ENCODE assay signal across 1 cellular context in the genomic region with DNA sequence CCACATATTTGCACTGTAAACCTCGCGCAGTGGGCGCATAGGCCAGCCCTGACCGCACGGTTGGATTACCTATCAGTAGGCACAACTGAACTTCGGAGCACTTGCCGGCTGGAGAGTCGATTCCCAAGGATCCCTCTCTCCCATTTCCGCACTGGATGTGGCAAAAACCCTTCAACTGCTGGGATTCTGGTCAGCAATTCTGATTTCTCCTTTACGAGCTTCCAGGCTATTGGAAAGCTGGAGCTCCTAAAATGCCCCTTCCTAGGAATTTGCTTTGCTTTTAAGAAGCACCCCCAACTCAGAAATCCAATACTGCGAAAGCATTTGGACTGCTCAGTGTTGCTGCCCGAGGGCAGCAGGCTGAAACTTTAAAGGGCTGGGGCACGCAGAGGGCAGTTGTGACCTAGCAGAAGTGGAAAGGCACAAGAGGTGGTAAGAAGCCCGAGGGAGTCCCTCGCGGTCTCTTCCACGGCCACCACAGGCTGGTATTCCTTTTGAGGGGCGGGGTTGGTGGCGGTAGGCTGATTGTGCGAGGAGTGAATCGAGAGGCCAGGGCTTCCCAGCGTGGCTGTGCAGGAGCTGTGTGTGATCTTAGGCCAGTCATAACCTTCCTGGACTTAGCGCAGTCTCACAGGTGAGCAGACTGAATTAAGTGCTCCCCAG.
TF ChIP-seq lines count a peak whose summit lies in the region.

No MANE protein-coding gene starts in this region.

TF ChIP-seq in SK-N-SH, 30 proteins besides CTCF, POLR2A, EP300 and RAD21 (continued from another document):
- TF ChIP-seq, protein P1, sequence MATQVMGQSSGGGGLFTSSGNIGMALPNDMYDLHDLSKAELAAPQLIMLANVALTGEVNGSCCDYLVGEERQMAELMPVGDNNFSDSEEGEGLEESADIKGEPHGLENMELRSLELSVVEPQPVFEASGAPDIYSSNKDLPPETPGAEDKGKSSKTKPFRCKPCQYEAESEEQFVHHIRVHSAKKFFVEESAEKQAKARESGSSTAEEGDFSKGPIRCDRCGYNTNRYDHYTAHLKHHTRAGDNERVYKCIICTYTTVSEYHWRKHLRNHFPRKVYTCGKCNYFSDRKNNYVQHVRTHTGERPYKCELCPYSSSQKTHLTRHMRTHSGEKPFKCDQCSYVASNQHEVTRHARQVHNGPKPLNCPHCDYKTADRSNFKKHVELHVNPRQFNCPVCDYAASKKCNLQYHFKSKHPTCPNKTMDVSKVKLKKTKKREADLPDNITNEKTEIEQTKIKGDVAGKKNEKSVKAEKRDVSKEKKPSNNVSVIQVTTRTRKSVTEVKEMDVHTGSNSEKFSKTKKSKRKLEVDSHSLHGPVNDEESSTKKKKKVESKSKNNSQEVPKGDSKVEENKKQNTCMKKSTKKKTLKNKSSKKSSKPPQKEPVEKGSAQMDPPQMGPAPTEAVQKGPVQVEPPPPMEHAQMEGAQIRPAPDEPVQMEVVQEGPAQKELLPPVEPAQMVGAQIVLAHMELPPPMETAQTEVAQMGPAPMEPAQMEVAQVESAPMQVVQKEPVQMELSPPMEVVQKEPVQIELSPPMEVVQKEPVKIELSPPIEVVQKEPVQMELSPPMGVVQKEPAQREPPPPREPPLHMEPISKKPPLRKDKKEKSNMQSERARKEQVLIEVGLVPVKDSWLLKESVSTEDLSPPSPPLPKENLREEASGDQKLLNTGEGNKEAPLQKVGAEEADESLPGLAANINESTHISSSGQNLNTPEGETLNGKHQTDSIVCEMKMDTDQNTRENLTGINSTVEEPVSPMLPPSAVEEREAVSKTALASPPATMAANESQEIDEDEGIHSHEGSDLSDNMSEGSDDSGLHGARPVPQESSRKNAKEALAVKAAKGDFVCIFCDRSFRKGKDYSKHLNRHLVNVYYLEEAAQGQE (IDR thresholded peaks at IDR 0.05; ENCODE audit: low read depth, low read length), result no peak
- no peak for TF ChIP-seq YY1 (IDR thresholded peaks at IDR 0.05; ENCODE audit: low read depth)
- TF ChIP-seq SIN3A (IDR thresholded peaks at IDR 0.05; ENCODE audit: borderline replicate concordance, low read depth, low read length), result no peak
